Comparison of ENCODE assay signal across 22 cellular contexts in genomic region chr3:188113761-188114160, GRCh38.
"Had no signal": no experiment of that assay in that cellular context is flagged by ENCODE, and none has a peak within 500 bp of the region (broad histone marks: within the 10 kb centered on the region; RNA-seq: fewer than 3 reads in every experiment).

No MANE protein-coding gene starts in this region.

- DNase-seq: cortex of kidney; effector memory CD8-positive, alpha-beta T cell; erythroblast; esophagus squamous epithelium; foreskin melanocyte; hypothalamus; immature natural killer cell; islet precursor cell; left ventricle myocardium superior; lower lobe of right lung; occipital lobe; ovary; right lobe of liver; stimulated activated CD4-positive, alpha-beta T cell treated with anti-CD3 and anti-CD28 coated beads, Interleukin-12 subunit alpha, Interleukin-12 subunit beta, amount 100 ng/mL, for 4 hours; stimulated activated CD4-positive, alpha-beta T cell treated with anti-CD3 and anti-CD28 coated beads, Interleukin-1b, Interleukin-23, amount 100 ng/mL, for 48 hours; stimulated activated CD4-positive, alpha-beta T cell treated with anti-CD3 and anti-CD28 coated beads, Interleukin-4, amount 100 ng/mL, for 1 hour; stimulated activated CD8-positive, alpha-beta memory T cell treated with anti-CD3 and anti-CD28 coated beads, Interleukin-4, amount 100 ng/mL, for 48 hours; stimulated activated naive CD4-positive, alpha-beta T cell treated with Interleukin-2 at 50 U/mL for 16 hours; stomach; thyroid gland; trophoblast cell had no signal

- ATAC-seq: effector memory CD8-positive, alpha-beta T cell; left ventricle myocardium superior; right lobe of liver had no signal

- H3K9me3 ChIP-seq: esophagus squamous epithelium, lower lobe of right lung, ovary, right lobe of liver, thyroid gland had no signal

- H3K36me3 ChIP-seq: esophagus squamous epithelium, lower lobe of right lung, ovary, right lobe of liver, stomach, thyroid gland had no signal

- H3K4me1 ChIP-seq: esophagus squamous epithelium, lower lobe of right lung, right lobe of liver, stomach had no signal

- H3K4me3 ChIP-seq: esophagus squamous epithelium, lower lobe of right lung, ovary, right lobe of liver, smooth muscle cell, stomach, thyroid gland had no signal

- H3K27ac ChIP-seq: esophagus squamous epithelium, lower lobe of right lung, ovary, right lobe of liver, stomach, thyroid gland had no signal

- H3K4me2 ChIP-seq: smooth muscle cell had no signal

- H3K27me3 ChIP-seq: ovary, right lobe of liver, stomach, thyroid gland had no signal
